ENCODE assay signal across 9 cellular contexts in genomic region chr3:114380233-114380645, GRCh38.
A peak's percentile ranks its signal among the peaks of the same experiment; 100 is the strongest.
DNase-seq lines count a peak whose midpoint lies in the region; ATAC-seq and TF ChIP-seq lines count a peak whose summit lies in the region.
"Had no signal": no experiment of that assay in that cellular context is flagged by ENCODE, and none has a peak within 500 bp of the region (broad histone marks: within the 10 kb centered on the region; RNA-seq: fewer than 3 reads in every experiment).

No MANE protein-coding gene starts in this region.

- H3K27ac ChIP-seq in RWPE1 (no peak overlapping the region), muscle layer of duodenum (ENCODE audit: low read length) (peak overlapping the region; percentile 25), upper lobe of right lung (no peak overlapping the region)

- no peak overlapping the region for H3K4me3 Mint-ChIP-seq in type B pancreatic cell

- H3K27me3 ChIP-seq in muscle layer of duodenum (ENCODE audit: low read depth, low read length) (no peaks in the 10 kb centered on the region), upper lobe of right lung (no peaks in the 10 kb centered on the region)

- intact Hi-C loops in upper lobe of right lung (cut with DNase I): no loop called here

- H3K4me1 Mint-ChIP-seq in type B pancreatic cell (ENCODE audit: unreplicated experiment): peaks cover 5% of the 10 kb centered on the region

- TF ChIP-seq CTCF in RWPE1 (conservative IDR thresholded peaks at IDR 0.05; ENCODE audit: low read depth): no peak
- TF ChIP-seq CTCF in fibroblast of the aortic adventitia (IDR thresholded peaks at IDR 0.05; ENCODE audit: insufficient read depth, low read length): no peak
- no peak for TF ChIP-seq CTCF in upper lobe of right lung (IDR thresholded peaks at IDR 0.05)
- TF ChIP-seq CTCF in type B pancreatic cell (conservative IDR thresholded peaks at IDR 0.05): no peak
- no peak for TF ChIP-seq CTCF in GM20000 (IDR thresholded peaks at IDR 0.05; ENCODE audit: extremely low read depth, missing control alignments)

- H3K4me1 ChIP-seq in muscle layer of duodenum (ENCODE audit: control insufficient read depth in 1 of 2, insufficient read depth in 2 of 2, low read length in 2 of 2) (peaks cover 4 to 42% of the 10 kb centered on the region in 2 donors), upper lobe of right lung (peaks cover 8% of the 10 kb centered on the region)

- H3K27me3 Mint-ChIP-seq in type B pancreatic cell: no peaks in the 10 kb centered on the region

- DNase-seq in RWPE1 (ENCODE audit: low spot score): peak; percentile 13
- DNase-seq in fibroblast of the aortic adventitia (ENCODE audit: low read depth): peak; percentile 91
- DNase-seq in upper lobe of right lung: no peak
- DNase-seq in type B pancreatic cell (ENCODE audit: extremely low spot score, unreplicated experiment): no peak
- DNase-seq in activated gamma-delta T cell (lab: John Stamatoyannopoulos, UW): no peak
- no peak for DNase-seq in NAMALWA (ENCODE audit: low spot score)
- DNase-seq in GM20000 (ENCODE audit: low spot score): no peak
- DNase-seq: activated CD4-positive, alpha-beta T cell treated with anti-CD3 and anti-CD28 coated beads, Interleukin-2, amount 50 U/mL, for 4 hours had no signal

- H3K27ac Mint-ChIP-seq in type B pancreatic cell: no peak overlapping the region

- H3K9me3 Mint-ChIP-seq in type B pancreatic cell: no peaks in the 10 kb centered on the region

- CTCF ChIA-PET in RWPE1 (lab: Yijun Ruan, JAX): no interaction called here

- peak; percentile 34 for ATAC-seq in upper lobe of right lung

- peaks cover 11% of the 10 kb centered on the region for H3K36me3 Mint-ChIP-seq in type B pancreatic cell

- no peak overlapping the region for H3K4me3 ChIP-seq in fibroblast of the aortic adventitia (ENCODE audit: low read depth, low read length)
- H3K4me3 ChIP-seq in muscle layer of duodenum (ENCODE audit: low read depth in 1 of 2, low read length in 2 of 2): no peak overlapping the region
- no peak overlapping the region for H3K4me3 ChIP-seq in upper lobe of right lung

- no peaks in the 10 kb centered on the region for H3K36me3 ChIP-seq in muscle layer of duodenum (ENCODE audit: control insufficient read depth in 1 of 2, insufficient read depth in 2 of 2, low read length in 2 of 2)
- peaks cover 6% of the 10 kb centered on the region for H3K36me3 ChIP-seq in upper lobe of right lung

- POLR2A ChIA-PET in RWPE1 (lab: Yijun Ruan, JAX; ENCODE audit: low non-redundant PET): interaction anchor here (0.6 kb wide), 1 partner anchor 33 kb away, joined by 6 read pairs; no protein-coding TSS in a partner anchor

- H3K9me3 ChIP-seq in muscle layer of duodenum (ENCODE audit: control insufficient read depth in 1 of 2, low read length in 2 of 2) (no peaks in the 10 kb centered on the region), upper lobe of right lung (no peaks in the 10 kb centered on the region)

Comparison
In these comparisons a context has a peak if more than half of its experiments do, and no peak if none do; other contexts are left out.
1. DNase-seq: peak in RWPE1 (single experiment) and fibroblast of the aortic adventitia (single experiment); none in upper lobe of right lung (single experiment), type B pancreatic cell (single experiment), activated gamma-delta T cell (single experiment), NAMALWA (single experiment) and GM20000 (single experiment).